10 cellular contexts compared by ENCODE assay signal in genomic region chr16:81500833-81501521, GRCh38. TPM values are rescaled to one million over a fixed set of nuclear protein-coding genes. Genes with fewer than 3 reads are reported as not detected.
DNase-seq lines count a peak whose midpoint lies in the region; ATAC-seq and TF ChIP-seq lines count a peak whose summit lies in the region.
"Had no signal": no experiment of that assay in that cellular context is flagged by ENCODE, and none has a peak within 500 bp of the region (broad histone marks: within the 10 kb centered on the region; RNA-seq: fewer than 3 reads in every experiment).

No MANE protein-coding gene starts in this region.

- peaks cover 45% of the 10 kb centered on the region for H3K4me1 Mint-ChIP-seq in WTC11

- no peaks in the 10 kb centered on the region for H3K9me3 Mint-ChIP-seq in WTC11
- H3K9me3 Mint-ChIP-seq: nephron had no signal

- H3K27me3 Mint-ChIP-seq in WTC11 (ENCODE audit: low read depth), result no peaks in the 10 kb centered on the region

- H3K36me3 Mint-ChIP-seq in WTC11, result no peaks in the 10 kb centered on the region

- ATAC-seq in WTC11, result no peak

- CTCF ChIA-PET in WTC11 (lab: Charles Lee), result no interaction called here

- TF ChIP-seq CTCF in WTC11 (IDR thresholded peaks at IDR 0.05), result no peak
- TF ChIP-seq CTCF in foreskin fibroblast (IDR thresholded peaks at IDR 0.05; ENCODE audit: low read depth, low read length), result no peak
- TF ChIP-seq CTCF in GM13976 (IDR thresholded peaks at IDR 0.05; ENCODE audit: borderline replicate concordance, control extremely low read depth, extremely low read depth, insufficient read depth, missing control alignments), result no peak

- no peak overlapping the region for H3K4me3 Mint-ChIP-seq in WTC11
- H3K4me3 Mint-ChIP-seq: nephron had no signal

- POLR2A ChIA-PET in WTC11 (lab: Charles Lee), result interaction anchor here (0.5 to 0.6 kb wide), 2 partner anchors 22 to 406 kb away, joined by 3 read pairs; no protein-coding TSS in a partner anchor

- no peak overlapping the region for H3K4me3 ChIP-seq in foreskin fibroblast (ENCODE audit: low read depth in 1 of 2, low read length in 2 of 2)

- peak overlapping the region; percentile 37 for H3K27ac Mint-ChIP-seq in WTC11

- in situ Hi-C loops in GM13976 (cut with MboI; ENCODE audit: low sequenced_read_pairs, unreplicated experiment), result no loop called here

- DNase-seq in HT1080 (ENCODE audit: low read depth) (peak; percentile 96), WTC11 (ENCODE audit: low spot score) (no peak), foreskin fibroblast (peak; percentile 53 to 61), stromal cell of bone marrow (ENCODE audit: low read depth) (peak; percentile 74), OCI-M2 (lab: John Stamatoyannopoulos, UW; ENCODE audit: unreplicated experiment) (no peak), activated gamma-delta T cell treated with Interleukin-2 at 50 U/mL for 16 hours (no peak), GM13976 (ENCODE audit: low spot score) (no peak), Ammon's horn (ENCODE audit: low spot score) (no peak)
- DNase-seq: activated CD4-positive, alpha-beta T cell treated with anti-CD3 and anti-CD28 coated beads, Interleukin-2, amount 50 U/mL, for 48 hours had no signal

TF ChIP-seq in WTC11, 78 proteins besides CTCF, POLR2A, EP300 and RAD21:
- TF ChIP-seq IRF2 (CRISPR knock-in tag; IDR thresholded peaks at IDR 0.05; ENCODE audit: borderline replicate concordance, low read depth) (no peak), SMAD3 (CRISPR knock-in tag; IDR thresholded peaks at IDR 0.05; ENCODE audit: borderline replicate concordance) (no peak)

RNA-seq across cellular contexts. Expression of gene CMIP, which starts 56.4 kb away (rescaled TPM):
- total RNA-seq in HT1080 (2014; rRNA removed; shearing (Covaris generic)), result 4.7 and 9.5 TPM in 2 replicates
- polyA plus RNA-seq in HT1080 (2015; cell fraction: cytosol; rRNA removed), result 26.0 and 27.3 TPM in 2 replicates
- polyA plus RNA-seq in HT1080 (2015; cell fraction: nucleus; rRNA removed), result 21.8 TPM in 2 replicates
- 57.0 to 63.7 TPM (median 59.6 TPM) in 3 replicates for total RNA-seq in WTC11 (2021)

Comparison
In these comparisons a context has a peak if more than half of its experiments do, and no peak if none do; other contexts are left out.
1. DNase-seq: peak in HT1080 (single experiment), foreskin fibroblast (2 of 2) and stromal cell of bone marrow (single experiment); none in WTC11 (single experiment), OCI-M2 (single experiment), activated gamma-delta T cell treated with Interleukin-2 at 50 U/mL for 16 hours (single experiment), GM13976 (single experiment) and Ammon's horn (single experiment).